Comparison of ENCODE assay signal across 8 cellular contexts in the genomic region with DNA sequence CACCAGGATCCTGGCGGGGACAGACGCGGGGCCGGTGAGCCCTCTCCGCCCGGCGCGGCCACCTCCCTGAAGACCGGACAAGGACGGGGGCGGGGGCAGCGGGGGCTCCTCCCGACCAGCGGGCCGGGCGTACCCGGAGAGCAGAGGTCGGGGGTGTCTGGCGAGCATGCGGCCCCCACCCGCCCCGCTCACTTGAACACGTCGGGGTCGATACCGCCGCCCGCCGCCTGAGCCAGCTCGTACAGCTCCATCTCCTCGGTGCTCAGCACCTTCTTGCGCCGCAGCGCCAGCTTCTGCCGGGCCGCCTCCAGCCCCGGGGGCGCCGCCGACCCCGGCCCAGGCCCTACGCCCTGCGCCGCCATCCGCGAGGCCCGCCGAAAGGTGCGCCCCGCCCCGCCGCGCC. TPM values are rescaled to one million over a fixed set of nuclear protein-coding genes. Genes with fewer than 3 reads are reported as not detected.
DNase-seq lines count a peak whose midpoint lies in the region; ATAC-seq and TF ChIP-seq lines count a peak whose summit lies in the region.
"Not testable (repeated sequence)": the region's sequence is repeated elsewhere in the genome, so short reads cannot be mapped to it uniquely, and the experiment has no call there.

A gene with protein sequence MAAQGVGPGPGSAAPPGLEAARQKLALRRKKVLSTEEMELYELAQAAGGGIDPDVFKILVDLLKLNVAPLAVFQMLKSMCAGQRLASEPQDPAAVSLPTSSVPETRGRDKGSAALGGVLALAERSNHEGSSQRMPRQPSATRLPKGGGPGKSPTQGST (minus strand): TSS at position 383 of the 403 bp plus-strand sequence. CDS start 21 bp downstream, at position 362.

- H2AFZ ChIP-seq in GM23248 (peak within 1 kb of the TSS; percentile 86), neuron (ENCODE audit: low read depth, low read length) (peak within 1 kb of the TSS; percentile 97)

- not testable (repeated sequence) for H3K36me3 ChIP-seq in GM23248 (ENCODE audit: low read depth); WERI-Rb-1; neuron (ENCODE audit: insufficient read depth, low read length); tibial nerve

- H3K36me3 Mint-ChIP-seq in chondrocyte (ENCODE audit: low read depth) = not testable (repeated sequence)

- ATAC-seq in HG03571 (IDR thresholded peaks at IDR 0.05; ENCODE audit: unreplicated experiment) = peak; percentile 12
- ATAC-seq in right cardiac atrium = peak; percentile 1

- not testable (repeated sequence) for TF ChIP-seq POLR2A in tibial nerve (IDR thresholded peaks at IDR 0.05)

- H3K79me2 ChIP-seq in GM23248 (ENCODE audit: insufficient read depth) = peaks cover 57% of the 10 kb centered on the region

- TF ChIP-seq CTCF in GM12875 (IDR thresholded peaks at IDR 0.05; ENCODE audit: borderline replicate concordance, insufficient read depth, low read depth, low read length); WERI-Rb-1 (IDR thresholded peaks at IDR 0.05; ENCODE audit: low read depth, low read length); chondrocyte (IDR thresholded peaks at IDR 0.05); tibial nerve (IDR thresholded peaks at IDR 0.05): not testable (repeated sequence)

- H3K9ac ChIP-seq in GM23248 = peak within 1 kb of the TSS; percentile 94

- peak within 1 kb of the TSS; percentile 94 for H3K27ac Mint-ChIP-seq in chondrocyte (ENCODE audit: unreplicated experiment)

- H4K20me1 ChIP-seq in GM23248 (ENCODE audit: insufficient read depth) = not testable (repeated sequence)

- TF ChIP-seq EP300 in tibial nerve (IDR thresholded peaks at IDR 0.05) = not testable (repeated sequence)

- not testable (repeated sequence) for DNase-seq in GM23248; WERI-Rb-1; chondrocyte (ENCODE audit: low spot score); tibial nerve (ENCODE audit: low spot score in 2 of 2)
- peak in 1 of 3 donors; percentile 42 for DNase-seq in right cardiac atrium

- H3K4me3 ChIP-seq in GM12875 (ENCODE audit: low read depth, low read length) = peak within 1 kb of the TSS; percentile 97
- H3K4me3 ChIP-seq in GM23248 = peak within 1 kb of the TSS; percentile 89
- H3K4me3 ChIP-seq in WERI-Rb-1 (ENCODE audit: low read depth, low read length) = peak within 1 kb of the TSS; percentile 87
- H3K4me3 ChIP-seq in right cardiac atrium (ENCODE audit: low read length) = peak within 1 kb of the TSS; percentile 59
- H3K4me3 ChIP-seq in neuron (ENCODE audit: low read length) = peak within 1 kb of the TSS; percentile 76
- peak within 1 kb of the TSS; percentile 67 to 98 (median 86) for H3K4me3 ChIP-seq in tibial nerve

- peaks cover 25% of the 10 kb centered on the region for H3K4me1 Mint-ChIP-seq in chondrocyte (ENCODE audit: low read depth)

- not testable (repeated sequence) for H3K9me2 ChIP-seq in GM23248 (ENCODE audit: insufficient read depth)

- H3K4me2 ChIP-seq in GM23248 (ENCODE audit: unreplicated experiment) = peak within 1 kb of the TSS; percentile 86

- in situ Hi-C loops in GM23248 (cut with MboI) = not testable (repeated sequence)

- H3K27ac ChIP-seq in GM23248 (peak within 1 kb of the TSS; percentile 71), WERI-Rb-1 (peak within 1 kb of the TSS; percentile 96), right cardiac atrium (ENCODE audit: low read length) (peak within 1 kb of the TSS; percentile 57), tibial nerve (peak within 1 kb of the TSS; percentile 62 to 94 (median 88))

- 0 to 7% methylated on average over 3 to 46 of the region's 53 CpGs for WGBS in GM23248 (ENCODE audit: low coverage in 1 of 2, low lambda C conversion rate in 2 of 2, missing lambda C conversion rate in 2 of 2), 2 experiments
- 1% methylated on average over 53 of the region's 53 CpGs for WGBS in right cardiac atrium
- WGBS in tibial nerve, 2 donors = 1% methylated on average over 31 of the region's 53 CpGs; no CpG with 5 or more reads in 1 of the 2 donors

- intact Hi-C loops in right cardiac atrium (cut with DNase I) = not testable (repeated sequence)

- H3K9me3 ChIP-seq in GM23248 (ENCODE audit: low read depth); WERI-Rb-1 (ENCODE audit: severe bottlenecking); right cardiac atrium (ENCODE audit: control insufficient read depth, low read length); neuron (ENCODE audit: low read length); tibial nerve: not testable (repeated sequence)

- H3F3A ChIP-seq in GM23248 (ENCODE audit: insufficient read depth) = not testable (repeated sequence)

- H3K4me1 ChIP-seq in GM23248 (ENCODE audit: insufficient read depth); right cardiac atrium (ENCODE audit: control insufficient read depth, insufficient read depth, low read length): not testable (repeated sequence)
- H3K4me1 ChIP-seq in neuron (ENCODE audit: insufficient read depth, low read length) = peaks cover 21% of the 10 kb centered on the region
- peaks cover 0 to 36% (median 10%) of the 10 kb centered on the region in 4 donors for H3K4me1 ChIP-seq in tibial nerve

- not testable (repeated sequence) for H3K27me3 ChIP-seq in GM23248 (replicated peaks; ENCODE audit: insufficient read depth); WERI-Rb-1 (ENCODE audit: insufficient read depth, low read depth, severe bottlenecking); right cardiac atrium (ENCODE audit: control insufficient read depth, insufficient read depth); neuron (ENCODE audit: insufficient read depth, low read length); tibial nerve

- H3K9me3 Mint-ChIP-seq in chondrocyte (ENCODE audit: low read depth) = not testable (repeated sequence)

- not testable (repeated sequence) for H3K27me3 Mint-ChIP-seq in chondrocyte (ENCODE audit: low read depth)

- H3K4me3 Mint-ChIP-seq in chondrocyte (ENCODE audit: unreplicated experiment) = peak within 1 kb of the TSS; percentile 95

RNA-seq across cellular contexts. Expression of the gene that starts here (rescaled TPM):
- 41.4 and 65.0 TPM in 2 replicates for total RNA-seq in GM23248 (2014; rRNA removed; shearing (Covaris generic))
- polyA plus RNA-seq in GM23248 (2016; fragmentation: Nextera tagmentation; extraction: Ambion mirVana) (88.8 and 89.8 TPM in 2 replicates), right cardiac atrium (144 TPM)
- total RNA-seq in chondrocyte (96.5 to 112 TPM (median 109 TPM) in 3 replicates), right cardiac atrium (100 to 1,000 TPM in 1 of 4 donors, 10 to 100 TPM in 3; 46.8 to 114 (median 80.4) TPM), tibial nerve (100 to 1,000 TPM in 3 of 4 donors, 10 to 100 TPM in 1; 73.5 to 143 (median 114) TPM)
